22 cellular contexts compared by ENCODE assay signal in genomic region chr11:70862093-70862492, GRCh38.
DNase-seq lines count a peak whose midpoint lies in the region; ATAC-seq and TF ChIP-seq lines count a peak whose summit lies in the region.
"Had no signal": no experiment of that assay in that cellular context is flagged by ENCODE, and none has a peak within 500 bp of the region (broad histone marks: within the 10 kb centered on the region; RNA-seq: fewer than 3 reads in every experiment).

No MANE protein-coding gene starts in this region.

- DNase-seq in NCI-H1436 (lab: John Stamatoyannopoulos, UW): peak; percentile 44
- no peak for DNase-seq in NCI-H1436 treated with DMSO at 0.1 percent for 48 hours (lab: John Stamatoyannopoulos, UW)
- DNase-seq in NCI-H2107 (lab: John Stamatoyannopoulos, UW): peak; percentile 75
- peak; percentile 83 for DNase-seq in NCI-H774 (lab: John Stamatoyannopoulos, UW)
- DNase-seq in neural progenitor cell (ENCODE audit: low spot score): peak; percentile 16
- no peak for DNase-seq in heart left ventricle
- DNase-seq in NCI-H2171 treated with DMSO at 0.1 percent for 48 hours (lab: John Stamatoyannopoulos, UW): no peak
- DNase-seq: 8988T; activated CD4-positive, alpha-beta T cell treated with anti-CD3 and anti-CD28 coated beads for 36 hours; activated naive CD4-positive, alpha-beta T cell treated with Interleukin-2 at 50 U/mL for 16 hours; activated T-cell treated with anti-CD3 and anti-CD28 coated beads, Interleukin-2, amount 50 U/mL, for 72 hours; CD4-positive, CD25-positive, alpha-beta regulatory T cell; GM23248; left ventricle myocardium superior; naive B cell; NCI-H524 treated with DMSO at 0.1 percent for 48 hours; T-helper 17 cell had no signal

- H3K4me1 ChIP-seq in neural progenitor cell (peaks cover 25% of the 10 kb centered on the region), heart left ventricle (no peaks in the 10 kb centered on the region)

- peak overlapping the region; percentile 9 for H3K4me3 Mint-ChIP-seq in neural progenitor cell
- H3K4me3 Mint-ChIP-seq: activated CD4-positive, alpha-beta T cell treated with anti-CD3 and anti-CD28 coated beads for 36 hours; activated T-cell treated with anti-CD3 and anti-CD28 coated beads, Interleukin-2, amount 50 U/mL, for 72 hours; CD4-positive, CD25-positive, alpha-beta regulatory T cell; naive B cell; T-helper 17 cell had no signal

- H3K4me3 ChIP-seq in neural progenitor cell: no peak overlapping the region
- H3K4me3 ChIP-seq in heart left ventricle: no peak overlapping the region
- H3K4me3 ChIP-seq: coronary artery, GM23248, SK-N-MC, smooth muscle cell had no signal

- no peaks in the 10 kb centered on the region for H4K20me1 ChIP-seq in neural progenitor cell (ENCODE audit: low read depth)

- peak overlapping the region; percentile 70 for H3K4me2 ChIP-seq in neural progenitor cell
- H3K4me2 ChIP-seq: smooth muscle cell had no signal

- H3K9ac ChIP-seq in neural progenitor cell: no peak overlapping the region
- H3K9ac ChIP-seq: GM23248 had no signal

- H3K27ac ChIP-seq in neural progenitor cell: peak overlapping the region; percentile 83
- no peak overlapping the region for H3K27ac ChIP-seq in heart left ventricle
- H3K27ac ChIP-seq: coronary artery, GM23248, RWPE1, SK-N-MC had no signal

- H3K36me3 ChIP-seq in neural progenitor cell (no peaks in the 10 kb centered on the region), heart left ventricle (no peaks in the 10 kb centered on the region)

- no peak overlapping the region for H2AFZ ChIP-seq in neural progenitor cell (replicated peaks)
- H2AFZ ChIP-seq: GM23248 had no signal

- TF ChIP-seq POLR2A in heart left ventricle (IDR thresholded peaks at IDR 0.05): no peak

- intact Hi-C loops in heart left ventricle (cut with DNase I): no loop called here

- H3K27me3 ChIP-seq in neural progenitor cell (no peaks in the 10 kb centered on the region), heart left ventricle (peaks cover 0 to 8% (median 0%) of the 10 kb centered on the region in 9 donors)

- peaks cover 3% of the 10 kb centered on the region for H3K36me3 Mint-ChIP-seq in neural progenitor cell
- H3K36me3 Mint-ChIP-seq: CD4-positive, CD25-positive, alpha-beta regulatory T cell; naive B cell had no signal

- TF ChIP-seq CTCF in neural progenitor cell (IDR thresholded peaks at IDR 0.05) (no peak), heart left ventricle (IDR thresholded peaks at IDR 0.05) (no peak)

- H3F3A ChIP-seq in neural progenitor cell (ENCODE audit: low read depth): peaks cover 21% of the 10 kb centered on the region

- no peaks in the 10 kb centered on the region for H3K79me2 ChIP-seq in neural progenitor cell (ENCODE audit: low read depth)

- ATAC-seq in heart left ventricle (no peak), HG03469 (IDR thresholded peaks at IDR 0.05; ENCODE audit: unreplicated experiment) (no peak)
- ATAC-seq: activated CD4-positive, alpha-beta T cell treated with anti-CD3 and anti-CD28 coated beads for 36 hours; activated T-cell treated with anti-CD3 and anti-CD28 coated beads, Interleukin-2, amount 50 U/mL, for 72 hours; left ventricle myocardium superior; T-helper 17 cell had no signal

- peaks cover 37% of the 10 kb centered on the region for H3K4me1 Mint-ChIP-seq in neural progenitor cell
- H3K4me1 Mint-ChIP-seq: activated CD4-positive, alpha-beta T cell treated with anti-CD3 and anti-CD28 coated beads for 36 hours; CD4-positive, CD25-positive, alpha-beta regulatory T cell; naive B cell; T-helper 17 cell had no signal

- H3K9me3 ChIP-seq in neural progenitor cell (ENCODE audit: low read depth) (no peaks in the 10 kb centered on the region), heart left ventricle (no peaks in the 10 kb centered on the region)

- WGBS in heart left ventricle, 4 donors: 71 to 82% (median 78%) methylated on average over 6 of the region's 6 CpGs

- H3K27ac Mint-ChIP-seq in neural progenitor cell: peak overlapping the region; percentile 58
- H3K27ac Mint-ChIP-seq: activated CD4-positive, alpha-beta T cell treated with anti-CD3 and anti-CD28 coated beads for 36 hours; activated T-cell treated with anti-CD3 and anti-CD28 coated beads, Interleukin-2, amount 50 U/mL, for 72 hours; CD4-positive, CD25-positive, alpha-beta regulatory T cell; naive B cell; T-helper 17 cell had no signal

- peaks cover 5% of the 10 kb centered on the region for H3K9me3 Mint-ChIP-seq in neural progenitor cell

- H3K27me3 Mint-ChIP-seq in neural progenitor cell (ENCODE audit: insufficient read depth, low read depth): peaks cover 19% of the 10 kb centered on the region
- H3K27me3 Mint-ChIP-seq: CD4-positive, CD25-positive, alpha-beta regulatory T cell; T-helper 17 cell had no signal

Comparison
In these comparisons a context has a peak if more than half of its experiments do, and no peak if none do; other contexts are left out.
1. DNase-seq: peak in NCI-H1436 (single experiment), NCI-H2107 (single experiment), NCI-H774 (single experiment) and neural progenitor cell (single experiment); none in NCI-H1436 treated with DMSO at 0.1 percent for 48 hours (single experiment), heart left ventricle (0 of 5) and NCI-H2171 treated with DMSO at 0.1 percent for 48 hours (single experiment).